Comparison of ENCODE assay signal across 1 cellular context in genomic region chr16:9597967-9598730, GRCh38.
TF ChIP-seq lines count a peak whose summit lies in the region.

No MANE protein-coding gene starts in this region.

TF ChIP-seq in K562, 482 proteins besides CTCF, POLR2A, EP300 and RAD21 (continued from another document and continues in another):
- 0 out of 2 replicates have a peak, but pooled peaks have one; percentile 5 for TF ChIP-seq RNF219 (CRISPR knock-in tag; IDR thresholded peaks at IDR 0.05)
- no peak; the same call in 1 of the 2 replicates for TF ChIP-seq HINFP (tag; conservative IDR thresholded peaks at IDR 0.05; ENCODE audit: low read depth)
- no peak for TF ChIP-seq BRF1 (IDR thresholded peaks at IDR 0.05; ENCODE audit: borderline replicate concordance, extremely low read depth, insufficient read length)
- TF ChIP-seq ZBTB12 (CRISPR knock-in tag; IDR thresholded peaks at IDR 0.05) = no peak; the same call in 1 of the 2 replicates
- no peak for TF ChIP-seq CREBBP (IDR thresholded peaks at IDR 0.05; ENCODE audit: low read depth, low read length)
- no peak for TF ChIP-seq MBD1 (CRISPR knock-in tag; IDR thresholded peaks at IDR 0.05)
- TF ChIP-seq ZNF740 (CRISPR knock-in tag; IDR thresholded peaks at IDR 0.05) = no peak
- TF ChIP-seq ZNF740 (tag; IDR thresholded peaks at IDR 0.05) = 0 out of 4 replicates have a peak, but pooled peaks of 1 of the 2 experiments have one; percentile 20
- TF ChIP-seq ZMIZ1 (IDR thresholded peaks at IDR 0.05; ENCODE audit: low read depth in 2 of 2, low read length in 2 of 2) = peak in 1 of 2 experiments; percentile 73; a peak in 1 of 4 replicates
- no peak for TF ChIP-seq CHCHD3 (CRISPR knock-in tag; IDR thresholded peaks at IDR 0.05)
- TF ChIP-seq KHSRP (IDR thresholded peaks at IDR 0.05) = no peak
- TF ChIP-seq FOXO4 (CRISPR knock-in tag; IDR thresholded peaks at IDR 0.05) = no peak
- TF ChIP-seq ZBTB11 (CRISPR knock-in tag; IDR thresholded peaks at IDR 0.05) = peak in 1 of 3 experiments; percentile 41; a peak in 1 of 6 replicates
- no peak for TF ChIP-seq NCOA4 (IDR thresholded peaks at IDR 0.05; ENCODE audit: partially characterized antibody)
- TF ChIP-seq ATF7 (IDR thresholded peaks at IDR 0.05) = peak; percentile 86
- peak; percentile 92 for TF ChIP-seq CBFA2T3 (IDR thresholded peaks at IDR 0.05)
- no peak for TF ChIP-seq ZBTB49 (CRISPR knock-in tag; IDR thresholded peaks at IDR 0.05; ENCODE audit: borderline replicate concordance)
- TF ChIP-seq ZNF253 (CRISPR knock-in tag; conservative IDR thresholded peaks at IDR 0.05) = no peak
- TF ChIP-seq GATAD2B (IDR thresholded peaks at IDR 0.05; ENCODE audit: borderline replicate concordance) = no peak
- TF ChIP-seq ZC3H4 (CRISPR knock-in tag; IDR thresholded peaks at IDR 0.05; ENCODE audit: borderline replicate concordance) = no peak
- peak; percentile 12; the same call in 1 of the 2 replicates for TF ChIP-seq MEF2D (tag; conservative IDR thresholded peaks at IDR 0.05; ENCODE audit: low read depth)
- peak; percentile 63 for TF ChIP-seq FOXJ2 (tag; IDR thresholded peaks at IDR 0.05)
- no peak for TF ChIP-seq ZNF609 (CRISPR knock-in tag; IDR thresholded peaks at IDR 0.05; ENCODE audit: borderline replicate concordance)
- no peak for TF ChIP-seq ZNF561 (CRISPR knock-in tag; conservative IDR thresholded peaks at IDR 0.05)
